In genomic region chr3:187828571-187829452, GRCh38 we compare ENCODE assay signal across 10 cellular contexts.
A peak's percentile ranks its signal among the peaks of the same experiment; 100 is the strongest.
DNase-seq lines count a peak whose midpoint lies in the region; ATAC-seq and TF ChIP-seq lines count a peak whose summit lies in the region.
"Had no signal": no experiment of that assay in that cellular context is flagged by ENCODE, and none has a peak within 500 bp of the region (broad histone marks: within the 10 kb centered on the region; RNA-seq: fewer than 3 reads in every experiment).

No MANE protein-coding gene starts in this region.

- POLR2A ChIA-PET in OCI-LY7 (lab: Charles Lee): interaction anchor here (1.0 to 1.5 kb wide), 3 partner anchors 14 to 85 kb away, joined by 3 read pairs; no protein-coding TSS in a partner anchor
- POLR2A ChIA-PET in SK-N-SH (lab: Yijun Ruan, JAX): no interaction called here

- H3K4me3 ChIP-seq in CD4-positive, CD25-positive, alpha-beta regulatory T cell (ENCODE audit: low read depth, low read length): no peak overlapping the region
- H3K4me3 ChIP-seq in OCI-LY7 (ENCODE audit: low read depth, low read length, poor library complexity, severe bottlenecking) (peak overlapping the region; percentile 30), SK-N-SH (ENCODE audit: low read depth in 2 of 2, low read length in 1 of 2) (no peak overlapping the region), SJCRH30 (no peak overlapping the region)
- H3K4me3 ChIP-seq: stomach had no signal

- intact Hi-C loops in OCI-LY7 (cut with micrococcal nuclease; ENCODE audit: unreplicated experiment): loop anchor here (2.0 to 5.0 kb wide), 2 partner anchors 80 to 113 kb away; no protein-coding TSS in a partner anchor

- peak overlapping the region; percentile 49; the same call in 1 of the 2 replicates for H2AFZ ChIP-seq in OCI-LY7 (ENCODE audit: low read length)
- no peak overlapping the region for H2AFZ ChIP-seq in SK-N-SH (ENCODE audit: low read depth)

- H4K20me1 ChIP-seq in OCI-LY7 (ENCODE audit: insufficient read depth, low read length): no peaks in the 10 kb centered on the region
- H4K20me1 ChIP-seq in SK-N-SH (ENCODE audit: insufficient read depth): no peaks in the 10 kb centered on the region

- peak in 1 of 3 donors; percentile 29 for DNase-seq in CD4-positive, CD25-positive, alpha-beta regulatory T cell
- DNase-seq in OCI-LY7 (ENCODE audit: low spot score) (peak; percentile 89), SK-N-SH (no peak), SJCRH30 (no peak), NCI-H2029 treated with DMSO at 0.1 percent for 48 hours (lab: John Stamatoyannopoulos, UW) (no peak)
- no peak for DNase-seq in activated effector memory CD4-positive, alpha-beta T cell treated with Interleukin-2 at 50 U/mL for 16 hours
- DNase-seq: stomach had no signal

- CTCF ChIA-PET in OCI-LY7 (lab: Charles Lee; ENCODE audit: unreplicated experiment) (no interaction called here), SK-N-SH (lab: Yijun Ruan, JAX) (interaction anchor here (0.6 to 0.8 kb wide), 2 partner anchors 26 to 1504 kb away, joined by 3 read pairs; no protein-coding TSS in a partner anchor)

- H3K4me2 ChIP-seq in OCI-LY7 (ENCODE audit: low read length): peak overlapping the region; percentile 67
- H3K4me2 ChIP-seq in SK-N-SH: no peak overlapping the region
- H3K4me2 ChIP-seq: KMS-11 had no signal

- H3K27me3 Mint-ChIP-seq in CD4-positive, CD25-positive, alpha-beta regulatory T cell: peaks cover 6% of the 10 kb centered on the region

- H3K9me2 ChIP-seq in OCI-LY7 (ENCODE audit: insufficient read depth, low read length) (no peaks in the 10 kb centered on the region), SK-N-SH (no peaks in the 10 kb centered on the region)

- BruUV-seq in OCI-LY7 (replicated peaks; lab: Mats Ljungman, UMichigan): no TSS peak

- no peaks in the 10 kb centered on the region for H3K9me3 ChIP-seq in CD4-positive, CD25-positive, alpha-beta regulatory T cell (ENCODE audit: control insufficient read depth in 2 of 2, low read length in 2 of 2)
- no peaks in the 10 kb centered on the region for H3K9me3 ChIP-seq in OCI-LY7 (ENCODE audit: low read length)
- H3K9me3 ChIP-seq in SK-N-SH: no peaks in the 10 kb centered on the region
- no peaks in the 10 kb centered on the region for H3K9me3 ChIP-seq in SJCRH30 (replicated peaks)
- H3K9me3 ChIP-seq: stomach had no signal

- peaks cover 4% of the 10 kb centered on the region for H3K36me3 Mint-ChIP-seq in CD4-positive, CD25-positive, alpha-beta regulatory T cell

- H3K9ac ChIP-seq in SK-N-SH: no peak overlapping the region
- H3K9ac ChIP-seq: KMS-11 had no signal

- no peak for TF ChIP-seq RAD21 in SK-N-SH (IDR thresholded peaks at IDR 0.05; ENCODE audit: low read length)

- H3K4me1 ChIP-seq in CD4-positive, CD25-positive, alpha-beta regulatory T cell (ENCODE audit: control insufficient read depth, insufficient read depth, low read length, poor library complexity, severe bottlenecking): no peaks in the 10 kb centered on the region
- H3K4me1 ChIP-seq in OCI-LY7 (ENCODE audit: insufficient read depth, low read length, poor library complexity, severe bottlenecking) (peaks cover 31% of the 10 kb centered on the region), SK-N-SH (ENCODE audit: control insufficient read depth in 1 of 2, insufficient read depth in 2 of 2, low read depth in 1 of 2, low read length in 1 of 2) (no peaks in the 10 kb centered on the region), SJCRH30 (peaks cover 11% of the 10 kb centered on the region)
- H3K4me1 ChIP-seq: stomach had no signal

- no peaks in the 10 kb centered on the region for H3K27me3 ChIP-seq in CD4-positive, CD25-positive, alpha-beta regulatory T cell (ENCODE audit: control insufficient read depth, insufficient read depth, low read length)
- H3K27me3 ChIP-seq in SK-N-SH (ENCODE audit: insufficient read depth) (no peaks in the 10 kb centered on the region), SJCRH30 (no peaks in the 10 kb centered on the region)
- H3K27me3 ChIP-seq: stomach had no signal

- H3K27ac ChIP-seq in CD4-positive, CD25-positive, alpha-beta regulatory T cell (ENCODE audit: insufficient read depth, low read length, poor library complexity, severe bottlenecking): no peak overlapping the region
- peak overlapping the region; percentile 72 for H3K27ac ChIP-seq in OCI-LY7 (ENCODE audit: low read depth, low read length, poor library complexity, severe bottlenecking)
- no peak overlapping the region for H3K27ac ChIP-seq in SK-N-SH (ENCODE audit: low read depth in 2 of 2, low read length in 1 of 2)
- H3K27ac ChIP-seq in SJCRH30: no peak overlapping the region
- H3K27ac ChIP-seq: KMS-11, stomach had no signal

- TF ChIP-seq CTCF in OCI-LY7 (conservative IDR thresholded peaks at IDR 0.05; ENCODE audit: low read length) (no peak), SK-N-SH (IDR thresholded peaks at IDR 0.05) (no peak)

- no peaks in the 10 kb centered on the region for H3K79me2 ChIP-seq in OCI-LY7 (ENCODE audit: insufficient read depth, low read depth, low read length)
- H3K79me2 ChIP-seq in SK-N-SH (ENCODE audit: insufficient read depth): no peaks in the 10 kb centered on the region

- ATAC-seq in CD4-positive, CD25-positive, alpha-beta regulatory T cell (ENCODE audit: low read depth in 2 of 2): peak in 1 of 2 donors; percentile 40
- ATAC-seq in GM18870 (IDR thresholded peaks at IDR 0.05; ENCODE audit: unreplicated experiment) (peak; percentile 90), HG02852 (IDR thresholded peaks at IDR 0.05; ENCODE audit: unreplicated experiment) (peak; percentile 87)

- peaks cover 0 to 2% (median 0%) of the 10 kb centered on the region in 7 donors for H3K9me3 Mint-ChIP-seq in CD4-positive, CD25-positive, alpha-beta regulatory T cell

- H3K4me1 Mint-ChIP-seq in CD4-positive, CD25-positive, alpha-beta regulatory T cell: peaks cover 0 to 12% (median 8%) of the 10 kb centered on the region in 4 donors

- no peaks in the 10 kb centered on the region for H3K36me3 ChIP-seq in CD4-positive, CD25-positive, alpha-beta regulatory T cell (ENCODE audit: control insufficient read depth, insufficient read depth, low read length)
- H3K36me3 ChIP-seq in OCI-LY7 (ENCODE audit: insufficient read depth, low read length) (no peaks in the 10 kb centered on the region), SK-N-SH (replicated peaks in 1 of 2; ENCODE audit: control insufficient read depth in 1 of 2, insufficient read depth in 2 of 2, low read length in 1 of 2) (no peaks in the 10 kb centered on the region), SJCRH30 (no peaks in the 10 kb centered on the region)
- H3K36me3 ChIP-seq: stomach had no signal

- no peaks in the 10 kb centered on the region for H3F3A ChIP-seq in SK-N-SH (replicated peaks; ENCODE audit: insufficient read depth)

- no peak for TF ChIP-seq EP300 in SK-N-SH (IDR thresholded peaks at IDR 0.05; ENCODE audit: borderline replicate concordance in 1 of 2, low read depth in 1 of 2, low read length in 1 of 2)

- no peak overlapping the region for H3K4me3 Mint-ChIP-seq in CD4-positive, CD25-positive, alpha-beta regulatory T cell

- WGBS in SK-N-SH (ENCODE audit: low lambda C conversion rate): 42% methylated on average over 7 of the region's 7 CpGs

- H3K27ac Mint-ChIP-seq in CD4-positive, CD25-positive, alpha-beta regulatory T cell: peak overlapping the region in 2 of 3 donors; percentile 33 to 47

TF ChIP-seq in SK-N-SH, 30 proteins besides CTCF, POLR2A, EP300 and RAD21 (continues in another document):
- TF ChIP-seq POLR2AphosphoS5 (IDR thresholded peaks at IDR 0.05; ENCODE audit: low read depth, low read length) (no peak), FOXM1 (IDR thresholded peaks at IDR 0.05; ENCODE audit: low read depth) (no peak), USF2 (IDR thresholded peaks at IDR 0.05; ENCODE audit: borderline replicate concordance, low read depth, low read length) (no peak), CHD2 (IDR thresholded peaks at IDR 0.05; ENCODE audit: low read length, partially characterized antibody) (no peak), TAF1 (IDR thresholded peaks at IDR 0.05; ENCODE audit: borderline replicate concordance, low read depth, low read length) (no peak), ELF1 (IDR thresholded peaks at IDR 0.05) (no peak), JUND (IDR thresholded peaks at IDR 0.05) (no peak), RCOR1 (IDR thresholded peaks at IDR 0.05; ENCODE audit: low read length) (no peak), TCF12 (IDR thresholded peaks at IDR 0.05) (no peak)
- TF ChIP-seq, protein P1, sequence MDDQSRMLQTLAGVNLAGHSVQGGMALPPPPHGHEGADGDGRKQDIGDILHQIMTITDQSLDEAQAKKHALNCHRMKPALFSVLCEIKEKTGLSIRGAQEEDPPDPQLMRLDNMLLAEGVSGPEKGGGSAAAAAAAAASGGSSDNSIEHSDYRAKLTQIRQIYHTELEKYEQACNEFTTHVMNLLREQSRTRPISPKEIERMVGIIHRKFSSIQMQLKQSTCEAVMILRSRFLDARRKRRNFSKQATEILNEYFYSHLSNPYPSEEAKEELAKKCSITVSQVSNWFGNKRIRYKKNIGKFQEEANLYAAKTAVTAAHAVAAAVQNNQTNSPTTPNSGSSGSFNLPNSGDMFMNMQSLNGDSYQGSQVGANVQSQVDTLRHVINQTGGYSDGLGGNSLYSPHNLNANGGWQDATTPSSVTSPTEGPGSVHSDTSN (IDR thresholded peaks at IDR 0.05): no peak
- TF ChIP-seq, protein P2, sequence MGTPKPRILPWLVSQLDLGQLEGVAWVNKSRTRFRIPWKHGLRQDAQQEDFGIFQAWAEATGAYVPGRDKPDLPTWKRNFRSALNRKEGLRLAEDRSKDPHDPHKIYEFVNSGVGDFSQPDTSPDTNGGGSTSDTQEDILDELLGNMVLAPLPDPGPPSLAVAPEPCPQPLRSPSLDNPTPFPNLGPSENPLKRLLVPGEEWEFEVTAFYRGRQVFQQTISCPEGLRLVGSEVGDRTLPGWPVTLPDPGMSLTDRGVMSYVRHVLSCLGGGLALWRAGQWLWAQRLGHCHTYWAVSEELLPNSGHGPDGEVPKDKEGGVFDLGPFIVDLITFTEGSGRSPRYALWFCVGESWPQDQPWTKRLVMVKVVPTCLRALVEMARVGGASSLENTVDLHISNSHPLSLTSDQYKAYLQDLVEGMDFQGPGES (IDR thresholded peaks at IDR 0.05; ENCODE audit: low read depth, low read length): no peak
